In the genomic region with DNA sequence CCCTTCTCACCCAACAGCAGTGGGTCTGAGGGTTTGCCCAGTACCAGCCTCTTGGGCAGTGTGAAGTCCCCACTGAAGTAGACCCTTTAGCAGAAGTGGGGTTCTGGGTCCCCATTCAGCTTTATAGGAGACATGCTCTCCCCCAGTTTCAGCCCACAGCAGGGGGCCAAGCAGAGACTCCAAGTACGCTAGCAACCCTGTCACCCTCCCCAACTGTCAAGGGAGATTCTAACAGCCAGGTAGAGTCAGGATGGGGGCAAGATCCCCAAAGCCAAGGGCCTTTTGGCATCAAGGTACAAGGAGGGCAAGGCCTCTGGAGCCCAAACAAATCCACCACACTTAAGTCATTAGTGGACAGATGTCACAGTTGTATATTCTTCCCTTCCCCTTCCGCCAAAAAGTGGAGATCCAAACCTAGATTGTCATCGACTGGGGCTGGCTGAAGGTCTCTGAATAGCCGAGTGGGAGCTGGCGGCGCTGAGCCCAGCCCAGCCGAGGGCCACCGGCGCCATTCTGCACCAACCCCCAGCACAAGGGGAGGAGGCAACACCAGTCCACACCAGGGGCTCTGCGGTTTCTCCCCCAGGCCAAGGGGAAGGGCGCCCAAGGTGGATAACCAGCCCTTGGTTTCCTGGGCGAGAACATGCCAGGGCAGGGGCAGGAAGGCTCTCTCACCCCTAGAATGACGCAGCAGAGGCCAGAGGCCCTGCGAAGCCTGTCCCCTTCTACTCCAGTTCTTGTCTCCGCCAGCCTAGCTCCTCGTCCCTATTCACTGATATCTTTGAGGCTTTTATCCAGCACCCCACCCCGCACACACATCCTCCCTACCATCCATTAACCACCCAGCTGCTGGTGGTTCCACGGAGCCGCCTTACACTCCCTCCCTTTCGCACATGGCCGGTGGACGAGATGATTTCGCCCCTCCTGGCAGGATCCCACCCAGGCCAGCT, we compare ENCODE assay signal across 9 cellular contexts. TPM values are rescaled to one million over a fixed set of nuclear protein-coding genes. Genes with fewer than 3 reads are reported as not detected.
A peak's percentile ranks its signal among the peaks of the same experiment; 100 is the strongest.
DNase-seq lines count a peak whose midpoint lies in the region; ATAC-seq, FAIRE-seq and TF ChIP-seq lines count a peak whose summit lies in the region.
"Had no signal": no experiment of that assay in that cellular context is flagged by ENCODE, and none has a peak within 500 bp of the region (broad histone marks: within the 10 kb centered on the region; RNA-seq: fewer than 3 reads in every experiment).

No MANE protein-coding gene starts in this region.

- H3K9ac ChIP-seq in HepG2 (ENCODE audit: insufficient read depth, low read depth, low read length): no peak overlapping the region
- H3K9ac ChIP-seq in subcutaneous abdominal adipose tissue (ENCODE audit: low read length in 5 of 5): peak overlapping the region in 3 of 5 donors; percentile 8 to 62 (median 61)

- no TSS peak for BruUV-seq in HepG2 (replicated peaks; lab: Mats Ljungman, UMichigan)

- no peak for TF ChIP-seq POLR2A in breast epithelium (IDR thresholded peaks at IDR 0.05)
- TF ChIP-seq POLR2A in HepG2 (IDR thresholded peaks at IDR 0.05; ENCODE audit: insufficient read depth in 1 of 2, low read depth in 2 of 2, low read length in 2 of 2): no peak

- TF ChIP-seq EP300 in HepG2 (IDR thresholded peaks at IDR 0.05; ENCODE audit: low read depth in 2 of 2, low read length in 2 of 2) (no peak), HepG2 (CRISPR knock-in tag; IDR thresholded peaks at IDR 0.05; ENCODE audit: borderline replicate concordance) (no peak)

- POLR2A ChIA-PET in HepG2 (lab: Yijun Ruan, JAX): no interaction called here

- H3K4me3 ChIP-seq in MG63: peak overlapping the region; percentile 46
- peak overlapping the region in 2 of 3 donors; percentile 63 to 97 for H3K4me3 ChIP-seq in breast epithelium
- no peak overlapping the region for H3K4me3 ChIP-seq in HepG2 (replicated peaks in 1 of 3; ENCODE audit: insufficient read depth in 1 of 3, low read depth in 2 of 3, low read length in 3 of 3)
- H3K4me3 ChIP-seq in subcutaneous abdominal adipose tissue (ENCODE audit: low read depth in 1 of 5, low read length in 5 of 5): peak overlapping the region; percentile 36 to 67 (median 51)

- ATAC-seq in HepG2 (peak; percentile 10; the same call in 2 of the 3 replicates), GM21367 (IDR thresholded peaks at IDR 0.05; ENCODE audit: unreplicated experiment) (no peak), HG02938 (IDR thresholded peaks at IDR 0.05; ENCODE audit: unreplicated experiment) (no peak), GM21717 (IDR thresholded peaks at IDR 0.05; ENCODE audit: unreplicated experiment) (no peak), GM18511 (IDR thresholded peaks at IDR 0.05; ENCODE audit: unreplicated experiment) (no peak)

- no peak overlapping the region; the same call in 1 of the 2 replicates for H3K4me2 ChIP-seq in HepG2 (ENCODE audit: low read depth, low read length)

- H3K79me2 ChIP-seq in HepG2 (ENCODE audit: insufficient read depth, low read length): no peaks in the 10 kb centered on the region

- no peak for DNase-seq in MG63
- no peak for DNase-seq in breast epithelium (ENCODE audit: low spot score in 2 of 2)
- DNase-seq in HepG2 (ENCODE audit: low spot score): no peak

- H3K4me1 ChIP-seq in breast epithelium (peaks cover 0 to 6% of the 10 kb centered on the region in 2 donors), HepG2 (ENCODE audit: insufficient read depth, low read length) (peaks cover 8% of the 10 kb centered on the region; the same call in 1 of the 2 replicates), subcutaneous abdominal adipose tissue (ENCODE audit: control insufficient read depth in 5 of 5, insufficient read depth in 5 of 5, low read length in 5 of 5) (peaks cover 2 to 32% (median 20%) of the 10 kb centered on the region in 5 donors)

- no peaks in the 10 kb centered on the region for H3K27me3 ChIP-seq in MG63
- no peaks in the 10 kb centered on the region for H3K27me3 ChIP-seq in breast epithelium
- peaks cover 7 to 45% of the 10 kb centered on the region in 2 experiments; a peak in 4 of 5 replicates for H3K27me3 ChIP-seq in HepG2 (ENCODE audit: control insufficient read depth in 1 of 2, insufficient read depth in 2 of 2, low read length in 2 of 2)
- peaks cover 0 to 8% (median 0%) of the 10 kb centered on the region in 5 donors for H3K27me3 ChIP-seq in subcutaneous abdominal adipose tissue (ENCODE audit: control insufficient read depth in 5 of 5, insufficient read depth in 4 of 5, low read length in 5 of 5)

- H3K27ac ChIP-seq in breast epithelium (peak overlapping the region in 1 of 2 donors; percentile 74), HepG2 (ENCODE audit: extremely low read length, insufficient read depth, low read length) (no peak overlapping the region), subcutaneous abdominal adipose tissue (ENCODE audit: low read depth, low read length) (peak overlapping the region; percentile 63)

- H4K20me1 ChIP-seq in HepG2 (ENCODE audit: insufficient read depth, low read length): no peaks in the 10 kb centered on the region

- H3K36me3 ChIP-seq in MG63 (no peaks in the 10 kb centered on the region), breast epithelium (no peaks in the 10 kb centered on the region), HepG2 (replicated peaks in 1 of 2; ENCODE audit: control insufficient read depth in 1 of 2, insufficient read depth in 2 of 2, low read length in 2 of 2) (no peaks in the 10 kb centered on the region), subcutaneous abdominal adipose tissue (ENCODE audit: control insufficient read depth in 5 of 5, insufficient read depth in 5 of 5, low read length in 5 of 5) (no peaks in the 10 kb centered on the region)

- TF ChIP-seq CTCF in breast epithelium (IDR thresholded peaks at IDR 0.05) (no peak), HepG2 (CRISPR knock-in tag; IDR thresholded peaks at IDR 0.05) (no peak)

- no peak overlapping the region for H2AFZ ChIP-seq in HepG2 (ENCODE audit: low read length)

- H3K9me3 ChIP-seq in MG63 (no peaks in the 10 kb centered on the region), breast epithelium (no peaks in the 10 kb centered on the region), HepG2 (ENCODE audit: low read length) (no peaks in the 10 kb centered on the region), subcutaneous abdominal adipose tissue (ENCODE audit: control insufficient read depth in 5 of 5, low read length in 5 of 5) (no peaks in the 10 kb centered on the region)

- FAIRE-seq in HepG2 (lab: Jason Lieb, UNC): no peak

- WGBS in HepG2 (ENCODE audit: low lambda C conversion rate): 72% methylated on average over 19 of the region's 23 CpGs

- TF ChIP-seq RAD21 in HepG2 (CRISPR knock-in tag; IDR thresholded peaks at IDR 0.05): no peak

- in situ Hi-C loops in HepG2 (cut with HindIII; ENCODE audit: extremely low pct_ligation_motif_present, low pct_unique_long_range_greater_than_20kb): no loop called here

- intact Hi-C loops in breast epithelium (cut with DNase I; ENCODE audit: low total_unique reads): no loop called here
- intact Hi-C loops in HepG2 (cut with micrococcal nuclease; ENCODE audit: unreplicated experiment): no loop called here

- CTCF ChIA-PET in HepG2 (lab: Yijun Ruan, JAX; ENCODE audit: low intra/inter-chr PET ratio, low total read pairs): no interaction called here

RNA-seq across cellular contexts. Expression of a gene that starts 1.5 kb away (rescaled TPM):
- not detected in 2 replicates for total RNA-seq in MG63 (2014; rRNA removed; shearing (Covaris generic); ENCODE audit: low replicate concordance)
- total RNA-seq in breast epithelium (1 to 10 TPM in 1 of 3 donors, under 1 TPM in 1, not detected in 1; 0.66 to 1.9 TPM), HepG2 (2016; rRNA removed; fragmentation: Illumina TruSeq; extraction: Trizol) (not detected in 2 replicates)
- total RNA-seq in HepG2 (2016; cell fraction: cytosol; rRNA removed; fragmentation: Illumina TruSeq; extraction: Trizol; ENCODE audit: low read depth): not detected in 2 replicates
- not detected in 2 replicates for total RNA-seq in HepG2 (2016; cell fraction: insoluble cytoplasmic fraction; rRNA removed; fragmentation: Illumina TruSeq; extraction: Trizol)
- total RNA-seq in HepG2 (2016; cell fraction: membrane; rRNA removed; fragmentation: Illumina TruSeq; extraction: Trizol): 0.12 TPM in 1 of 2 replicates, not detected in the other
- total RNA-seq in HepG2 (2016; cell fraction: nucleus; rRNA removed; fragmentation: Illumina TruSeq; extraction: Trizol): not detected in 2 replicates
- polyA plus RNA-seq in HepG2 (2011; rRNA removed): 0.08 and 0.16 TPM in 2 replicates
- 0.08 and 0.10 TPM in 2 replicates for polyA plus RNA-seq in HepG2 (2011; cell fraction: cytosol; rRNA removed)
- polyA plus RNA-seq in HepG2 (2011; cell fraction: nucleus; rRNA removed): 0.14 and 0.26 TPM in 2 replicates
- 0.08 and 0.44 TPM in 2 replicates for polyA plus RNA-seq in HepG2 (2012)
- 0.72 and 1.0 TPM in 2 replicates for polyA plus RNA-seq in HepG2 (2016; cell fraction: cytosol; fragmentation: Illumina TruSeq; extraction: Trizol; ENCODE audit: low read depth)
- polyA plus RNA-seq in HepG2 (2016; cell fraction: insoluble cytoplasmic fraction; fragmentation: Illumina TruSeq; extraction: Trizol; ENCODE audit: low read depth): 0.46 and 0.60 TPM in 2 replicates
- polyA plus RNA-seq in HepG2 (2016; cell fraction: membrane; fragmentation: Illumina TruSeq; extraction: Trizol; ENCODE audit: low read depth): 1.2 and 1.5 TPM in 2 replicates
- polyA plus RNA-seq in HepG2 (2016; cell fraction: nucleus; fragmentation: Illumina TruSeq; extraction: Trizol; ENCODE audit: insufficient read depth, low read depth): 0.52 and 0.70 TPM in 2 replicates
- polyA minus RNA-seq in HepG2 (2011; rRNA and poly(A)+ RNA removed; ENCODE audit: low replicate concordance): 0.10 and 0.94 TPM in 2 replicates
- polyA minus RNA-seq in HepG2 (2011; cell fraction: cytosol; rRNA and poly(A)+ RNA removed): not detected in 2 replicates
- not detected in 2 replicates for polyA minus RNA-seq in HepG2 (2011; cell fraction: nucleus; rRNA and poly(A)+ RNA removed)
- total RNA-seq: LHCN-M2 had no signal

RNA-seq across cellular contexts. Expression of a gene that starts 51.6 kb away (rescaled TPM):
- total RNA-seq in MG63 (2014; rRNA removed; shearing (Covaris generic); ENCODE audit: low replicate concordance): 8.1 and 8.5 TPM in 2 replicates
- total RNA-seq in breast epithelium (1 to 10 TPM in 1 of 3 donors, under 1 TPM in 2; 0.44 to 1.3 (median 0.66) TPM), HepG2 (2016; rRNA removed; fragmentation: Illumina TruSeq; extraction: Trizol) (8.3 and 19.7 TPM in 2 replicates)
- total RNA-seq in HepG2 (2016; cell fraction: cytosol; rRNA removed; fragmentation: Illumina TruSeq; extraction: Trizol; ENCODE audit: low read depth): 10.1 and 10.8 TPM in 2 replicates
- 7.8 and 21.1 TPM in 2 replicates for total RNA-seq in HepG2 (2016; cell fraction: insoluble cytoplasmic fraction; rRNA removed; fragmentation: Illumina TruSeq; extraction: Trizol)
- 8.0 and 9.6 TPM in 2 replicates for total RNA-seq in HepG2 (2016; cell fraction: membrane; rRNA removed; fragmentation: Illumina TruSeq; extraction: Trizol)
- 22.6 and 34.5 TPM in 2 replicates for total RNA-seq in HepG2 (2016; cell fraction: nucleus; rRNA removed; fragmentation: Illumina TruSeq; extraction: Trizol)
- polyA plus RNA-seq in HepG2 (2011; rRNA removed): 14.0 and 18.5 TPM in 2 replicates
- 5.4 and 11.1 TPM in 2 replicates for polyA plus RNA-seq in HepG2 (2011; cell fraction: cytosol; rRNA removed)
- polyA plus RNA-seq in HepG2 (2011; cell fraction: nucleus; rRNA removed): 50.6 and 90.5 TPM in 2 replicates
- polyA plus RNA-seq in HepG2 (2012): 3.2 and 9.0 TPM in 2 replicates
- polyA plus RNA-seq in HepG2 (2016; cell fraction: cytosol; fragmentation: Illumina TruSeq; extraction: Trizol; ENCODE audit: low read depth): 1.2 and 1.3 TPM in 2 replicates
- polyA plus RNA-seq in HepG2 (2016; cell fraction: insoluble cytoplasmic fraction; fragmentation: Illumina TruSeq; extraction: Trizol; ENCODE audit: low read depth): 7.2 and 8.0 TPM in 2 replicates
- 3.6 and 4.0 TPM in 2 replicates for polyA plus RNA-seq in HepG2 (2016; cell fraction: membrane; fragmentation: Illumina TruSeq; extraction: Trizol; ENCODE audit: low read depth)
- polyA plus RNA-seq in HepG2 (2016; cell fraction: nucleus; fragmentation: Illumina TruSeq; extraction: Trizol; ENCODE audit: insufficient read depth, low read depth): 105 and 116 TPM in 2 replicates
- polyA minus RNA-seq in HepG2 (2011; rRNA and poly(A)+ RNA removed; ENCODE audit: low replicate concordance): 12.7 and 35.9 TPM in 2 replicates
- 1.6 and 4.1 TPM in 2 replicates for polyA minus RNA-seq in HepG2 (2011; cell fraction: cytosol; rRNA and poly(A)+ RNA removed)
- polyA minus RNA-seq in HepG2 (2011; cell fraction: nucleus; rRNA and poly(A)+ RNA removed): 11.4 and 16.5 TPM in 2 replicates

Comparison
In these comparisons a context has a peak if more than half of its experiments do, and no peak if none do; other contexts are left out.
1. H3K4me3 ChIP-seq: peak in MG63 (single experiment), breast epithelium (2 of 3) and subcutaneous abdominal adipose tissue (5 of 5); none in HepG2 (0 of 3).